11 cellular contexts compared by ENCODE assay signal in genomic region chr10:132463333-132464255, GRCh38.
A peak's percentile ranks its signal among the peaks of the same experiment; 100 is the strongest.
DNase-seq lines count a peak whose midpoint lies in the region; ATAC-seq, FAIRE-seq and TF ChIP-seq lines count a peak whose summit lies in the region.
"Had no signal": no experiment of that assay in that cellular context is flagged by ENCODE, and none has a peak within 500 bp of the region (broad histone marks: within the 10 kb centered on the region; RNA-seq: fewer than 3 reads in every experiment).

No MANE protein-coding gene starts in this region.

- H3K4me3 ChIP-seq in MG63, result no peak overlapping the region
- no peak overlapping the region for H3K4me3 ChIP-seq in esophagus (ENCODE audit: low read depth in 1 of 2, low read length in 2 of 2)

- peak overlapping the region; percentile 70 to 90 for H3K27ac ChIP-seq in esophagus (ENCODE audit: low read depth in 2 of 2, low read length in 1 of 2)

- H3K36me3 Mint-ChIP-seq in neural crest cell (ENCODE audit: low read depth), result no peaks in the 10 kb centered on the region
- H3K36me3 Mint-ChIP-seq: CD8-positive, alpha-beta T cell had no signal

- H3K9me3 ChIP-seq in MG63 (no peaks in the 10 kb centered on the region), esophagus (ENCODE audit: control insufficient read depth in 2 of 2, insufficient read depth in 1 of 2, low read depth in 1 of 2, low read length in 1 of 2) (no peaks in the 10 kb centered on the region)

- H3K4me3 Mint-ChIP-seq in neural crest cell, result no peak overlapping the region
- H3K4me3 Mint-ChIP-seq: CD8-positive, alpha-beta T cell had no signal

- no peak overlapping the region for H3K27ac Mint-ChIP-seq in neural crest cell (ENCODE audit: unreplicated experiment)
- H3K27ac Mint-ChIP-seq: CD8-positive, alpha-beta T cell had no signal

- no peaks in the 10 kb centered on the region for H3K27me3 ChIP-seq in MG63
- no peaks in the 10 kb centered on the region for H3K27me3 ChIP-seq in esophagus (ENCODE audit: control insufficient read depth in 1 of 2, insufficient read depth in 2 of 2, low read length in 2 of 2)

- TF ChIP-seq CTCF in neural crest cell (conservative IDR thresholded peaks at IDR 0.05), result peak; percentile 20

- FAIRE-seq in GM19239 (lab: Jason Lieb, UNC), result no peak

- peak; percentile 65 for DNase-seq in AG08396 (ENCODE audit: low spot score)
- peak; percentile 29 for DNase-seq in MG63
- DNase-seq in neural crest cell (ENCODE audit: low read depth, low spot score), result no peak
- DNase-seq in GM19239 (ENCODE audit: insufficient read length, low spot score), result no peak
- DNase-seq: activated CD8-positive, alpha-beta memory T cell treated with anti-CD3 and anti-CD28 coated beads, Interleukin-2, amount 50 U/mL, for 4 hours; CD8-positive, alpha-beta T cell; NCI-H1092 had no signal

- peaks cover 21 to 39% of the 10 kb centered on the region in 2 donors for H3K4me1 ChIP-seq in esophagus (ENCODE audit: control insufficient read depth in 2 of 2, insufficient read depth in 2 of 2, low read length in 1 of 2)

- H3K4me1 Mint-ChIP-seq in neural crest cell, result no peaks in the 10 kb centered on the region

- no peaks in the 10 kb centered on the region for H3K27me3 Mint-ChIP-seq in neural crest cell (ENCODE audit: low read depth)

- H3K9me3 Mint-ChIP-seq in neural crest cell, result no peaks in the 10 kb centered on the region
- H3K9me3 Mint-ChIP-seq: CD8-positive, alpha-beta T cell had no signal

- no peaks in the 10 kb centered on the region for H3K36me3 ChIP-seq in MG63
- no peaks in the 10 kb centered on the region for H3K36me3 ChIP-seq in esophagus (ENCODE audit: control insufficient read depth in 2 of 2, insufficient read depth in 2 of 2, low read length in 1 of 2)

- no peak for ATAC-seq in HG03039 (IDR thresholded peaks at IDR 0.05; ENCODE audit: unreplicated experiment)
- no peak for ATAC-seq in GM18870 (IDR thresholded peaks at IDR 0.05; ENCODE audit: unreplicated experiment)
- ATAC-seq in HG02763 (IDR thresholded peaks at IDR 0.05; ENCODE audit: unreplicated experiment), result no peak
- ATAC-seq: CD8-positive, alpha-beta T cell had no signal

- 76 to 81% methylated on average over 30 of the region's 30 CpGs for WGBS in esophagus, 2 donors

Comparison
In these comparisons a context has a peak if more than half of its experiments do, and no peak if none do; other contexts are left out.
1. DNase-seq: peak in AG08396 (single experiment) and MG63 (single experiment); none in neural crest cell (single experiment) and GM19239 (single experiment).